14 cellular contexts compared by ENCODE assay signal in genomic region chr11:36501236-36501635, GRCh38. TPM values are rescaled to one million over a fixed set of nuclear protein-coding genes. Genes with fewer than 3 reads are reported as not detected.
DNase-seq lines count a peak whose midpoint lies in the region; ATAC-seq, FAIRE-seq and TF ChIP-seq lines count a peak whose summit lies in the region.
"Had no signal": no experiment of that assay in that cellular context is flagged by ENCODE, and none has a peak within 500 bp of the region (broad histone marks: within the 10 kb centered on the region; RNA-seq: fewer than 3 reads in every experiment).

No MANE protein-coding gene starts in this region.

- H3K27ac ChIP-seq in right atrium auricular region (peak overlapping the region; percentile 69 to 81), gastroesophageal sphincter (no peak overlapping the region)
- H3K27ac ChIP-seq: spleen, WERI-Rb-1 had no signal

- peak; percentile 77 for FAIRE-seq in GM12892 (lab: Jason Lieb, UNC)

- ATAC-seq in SK-N-SH treated with all-trans-retinoic acid at 6 μM for 48 hours, result peak; percentile 35
- ATAC-seq in gastroesophageal sphincter, result no peak
- ATAC-seq: naive thymus-derived CD8-positive, alpha-beta T cell had no signal

- no peak for TF ChIP-seq POLR2A in GM12892 (IDR thresholded peaks at IDR 0.05; ENCODE audit: low read depth, low read length)
- TF ChIP-seq POLR2A in gastroesophageal sphincter (IDR thresholded peaks at IDR 0.05), result no peak

- H3K4me1 ChIP-seq in right atrium auricular region, result peaks cover 0 to 54% of the 10 kb centered on the region in 2 donors
- H3K4me1 ChIP-seq in gastroesophageal sphincter, result peaks cover 0 to 32% (median 0%) of the 10 kb centered on the region in 3 donors

- TF ChIP-seq CTCF in right atrium auricular region (IDR thresholded peaks at IDR 0.05) (no peak), gastroesophageal sphincter (IDR thresholded peaks at IDR 0.05) (no peak)

- no peak for TF ChIP-seq EP300 in gastroesophageal sphincter (IDR thresholded peaks at IDR 0.05)

- DNase-seq in GM12892 (ENCODE audit: insufficient read length) (no peak), right atrium auricular region (ENCODE audit: low spot score) (no peak), pons (ENCODE audit: low spot score) (peak; percentile 62), AG08396 (ENCODE audit: low spot score) (no peak), T-helper 9 cell (no peak)
- no peak for DNase-seq in stimulated activated naive CD4-positive, alpha-beta T cell (lab: John Stamatoyannopoulos, UW)
- DNase-seq: activated naive CD8-positive, alpha-beta T cell treated with anti-CD3 and anti-CD28 coated beads, Interleukin-2, amount 10 ng/mL, durations not matched to agents 7 days and 5 days; cerebellar nuclear complex; GOT3; naive thymus-derived CD8-positive, alpha-beta T cell; spleen; WERI-Rb-1 had no signal

- H3K27me3 ChIP-seq in right atrium auricular region (no peaks in the 10 kb centered on the region), gastroesophageal sphincter (no peaks in the 10 kb centered on the region)
- H3K27me3 ChIP-seq: spleen had no signal

- H3K4me3 ChIP-seq in right atrium auricular region (no peak overlapping the region), gastroesophageal sphincter (no peak overlapping the region)
- H3K4me3 ChIP-seq: spleen had no signal

- 88% methylated on average over 5 of the region's 5 CpGs; no CpG with 5 or more reads in 1 of the 2 donors for WGBS in gastroesophageal sphincter (ENCODE audit: low coverage in 1 of 2), 2 donors

- H3K36me3 ChIP-seq in right atrium auricular region (peaks cover 37% of the 10 kb centered on the region), gastroesophageal sphincter (peaks cover 4 to 49% of the 10 kb centered on the region in 2 donors)

- H3K9me3 ChIP-seq in right atrium auricular region, result no peaks in the 10 kb centered on the region
- no peaks in the 10 kb centered on the region for H3K9me3 ChIP-seq in gastroesophageal sphincter
- H3K9me3 ChIP-seq: spleen had no signal

TF ChIP-seq in SK-N-SH treated with all-trans-retinoic acid at 6 μM for 48 hours, 23 proteins besides CTCF, POLR2A, EP300 and RAD21:
- TF ChIP-seq CSDC2 (CRISPR knock-in tag; IDR thresholded peaks at IDR 0.05) (no peak), CSRNP3 (CRISPR knock-in tag; IDR thresholded peaks at IDR 0.05) (no peak), CREB5 (CRISPR knock-in tag; IDR thresholded peaks at IDR 0.05; ENCODE audit: low read depth) (no peak), GLIS3 (CRISPR knock-in tag; IDR thresholded peaks at IDR 0.05) (no peak), ZFP3 (CRISPR knock-in tag; IDR thresholded peaks at IDR 0.05) (no peak), ZNF70 (CRISPR knock-in tag; IDR thresholded peaks at IDR 0.05) (no peak), POU6F1 (CRISPR knock-in tag; IDR thresholded peaks at IDR 0.05; ENCODE audit: borderline replicate concordance, low read depth) (no peak), TOX (CRISPR knock-in tag; IDR thresholded peaks at IDR 0.05; ENCODE audit: borderline replicate concordance) (no peak), ZC3H10 (CRISPR knock-in tag; IDR thresholded peaks at IDR 0.05) (no peak), ESRRG (CRISPR knock-in tag; IDR thresholded peaks at IDR 0.05) (no peak), OSR1 (CRISPR knock-in tag; IDR thresholded peaks at IDR 0.05) (no peak), PPARA (CRISPR knock-in tag; IDR thresholded peaks at IDR 0.05; ENCODE audit: borderline replicate concordance) (no peak), PATZ1 (CRISPR knock-in tag; IDR thresholded peaks at IDR 0.05; ENCODE audit: borderline replicate concordance) (no peak), SNAI2 (CRISPR knock-in tag; IDR thresholded peaks at IDR 0.05) (no peak), ISL1 (CRISPR knock-in tag; IDR thresholded peaks at IDR 0.05) (no peak), TSHZ2 (CRISPR knock-in tag; IDR thresholded peaks at IDR 0.05) (no peak), ZNF565 (CRISPR knock-in tag; conservative IDR thresholded peaks at IDR 0.05; ENCODE audit: low read depth) (no peak), TCF4 (CRISPR knock-in tag; IDR thresholded peaks at IDR 0.05; ENCODE audit: borderline replicate concordance) (no peak), RARB (CRISPR knock-in tag; IDR thresholded peaks at IDR 0.05) (no peak), ZNF8 (CRISPR knock-in tag; IDR thresholded peaks at IDR 0.05) (no peak)
TF ChIP-seq in SK-N-SH treated with all-trans-retinoic acid at 6 μM for 48 hours: peak in this region for 0.

RNA-seq across cellular contexts. Expression of gene TRAF6, which starts 8.8 kb away (rescaled TPM):
- 4.2 TPM for polyA plus RNA-seq in GM12892 (2012; ENCODE audit: missing spikeins)
- total RNA-seq in right atrium auricular region (10 to 100 TPM in 1 of 2 donors, 1 to 10 TPM in 1; 10.0 to 10.7 TPM), gastroesophageal sphincter (10 to 100 TPM; 13.5 to 17.0 (median 16.1) TPM)

Comparison
In these comparisons a context has a peak if more than half of its experiments do, and no peak if none do; other contexts are left out.
1. H3K27ac ChIP-seq: peak in right atrium auricular region (2 of 2); none in gastroesophageal sphincter (0 of 4).